19 cellular contexts compared by ENCODE assay signal in genomic region chr3:124401841-124402240, GRCh38.
DNase-seq lines count a peak whose midpoint lies in the region; ATAC-seq and TF ChIP-seq lines count a peak whose summit lies in the region.
"Had no signal": no experiment of that assay in that cellular context is flagged by ENCODE, and none has a peak within 500 bp of the region (broad histone marks: within the 10 kb centered on the region; RNA-seq: fewer than 3 reads in every experiment).

No MANE protein-coding gene starts in this region.

- H3K79me2 ChIP-seq in MM.1S (ENCODE audit: low read length) (no peaks in the 10 kb centered on the region), mesendoderm (ENCODE audit: control insufficient read depth, insufficient read depth, low read length) (no peaks in the 10 kb centered on the region)
- H3K79me2 ChIP-seq: parathyroid adenoma had no signal

- ATAC-seq in HG03439 (IDR thresholded peaks at IDR 0.05; ENCODE audit: unreplicated experiment) = no peak
- ATAC-seq in HG03457 (IDR thresholded peaks at IDR 0.05; ENCODE audit: unreplicated experiment) = no peak
- ATAC-seq: GM12878 had no signal

- peak; percentile 66 for DNase-seq in AG04449 (ENCODE audit: low read depth, low spot score)
- DNase-seq in MM.1S = peak; percentile 27
- DNase-seq in dedifferentiated amniotic fluid mesenchymal stem cell (ENCODE audit: extremely low spot score) = peak; percentile 44
- DNase-seq in mesendoderm = peak; percentile 87
- DNase-seq in dorsolateral prefrontal cortex = no peak
- no peak for DNase-seq in activated naive CD4-positive, alpha-beta T cell treated with Interleukin-2 at 50 U/mL for 16 hours
- DNase-seq: activated CD4-positive, alpha-beta T cell treated with anti-CD3 and anti-CD28 coated beads for 1 hour; activated naive CD4-positive, alpha-beta T cell treated with anti-CD3 and anti-CD28 coated beads, Interleukin-2, amount 50 U/mL, for 16 hours; central memory CD4-positive, alpha-beta T cell; H7; immature natural killer cell; NCI-H2081 treated with DMSO at 0.1 percent for 48 hours; stimulated activated naive CD4-positive, alpha-beta T cell treated with Interleukin-2 at 50 U/mL for 16 hours; upper lobe of left lung had no signal

- H3K9ac ChIP-seq in MM.1S (ENCODE audit: low read length) = no peak overlapping the region
- no peak overlapping the region for H3K9ac ChIP-seq in mesendoderm (ENCODE audit: low read length)
- H3K9ac ChIP-seq: parathyroid adenoma had no signal

- H3K9me2 ChIP-seq in MM.1S (replicated peaks; ENCODE audit: insufficient read depth, low read length) = no peaks in the 10 kb centered on the region

- POLR2A ChIA-PET in AG04449 (lab: Yijun Ruan, JAX) = no interaction called here

- H2BK15ac ChIP-seq in mesendoderm (replicated peaks; ENCODE audit: low read depth) = no peak overlapping the region

- H4K8ac ChIP-seq in mesendoderm (ENCODE audit: low read depth, low read length) = no peak overlapping the region

- no peaks in the 10 kb centered on the region for H3K36me3 ChIP-seq in MM.1S (replicated peaks; ENCODE audit: insufficient read depth, low read length)
- no peaks in the 10 kb centered on the region for H3K36me3 ChIP-seq in mesendoderm (ENCODE audit: control insufficient read depth, insufficient read depth, low read length)
- H3K36me3 ChIP-seq: upper lobe of left lung had no signal

- intact Hi-C loops in dorsolateral prefrontal cortex (cut with DNase I) = no loop called here

- no peak overlapping the region for H4K5ac ChIP-seq in mesendoderm (ENCODE audit: low read length)

- H3K4me3 ChIP-seq in AG04449 (ENCODE audit: low read depth, low read length) (no peak overlapping the region), MM.1S (ENCODE audit: low read length) (no peak overlapping the region), mesendoderm (ENCODE audit: low read length) (no peak overlapping the region), dorsolateral prefrontal cortex (no peak overlapping the region)
- H3K4me3 ChIP-seq: GM12878, upper lobe of left lung had no signal

- H3K27me3 ChIP-seq in MM.1S (replicated peaks; ENCODE audit: insufficient read depth, low read length) (no peaks in the 10 kb centered on the region), mesendoderm (ENCODE audit: insufficient read depth, low read length, poor library complexity) (no peaks in the 10 kb centered on the region), dorsolateral prefrontal cortex (no peaks in the 10 kb centered on the region)
- H3K27me3 ChIP-seq: upper lobe of left lung had no signal

- H3K56ac ChIP-seq in mesendoderm (ENCODE audit: low read length) = no peak overlapping the region

- H4K20me1 ChIP-seq in MM.1S (ENCODE audit: insufficient read depth, low read length) = no peaks in the 10 kb centered on the region

- no peak overlapping the region for H3K4ac ChIP-seq in mesendoderm (ENCODE audit: low read depth, low read length)

- H3K4me2 ChIP-seq in MM.1S (ENCODE audit: low read depth, low read length) = peak overlapping the region; percentile 25; the same call in 1 of the 2 replicates
- H3K4me2 ChIP-seq in mesendoderm (ENCODE audit: low read length) = no peak overlapping the region

- no peaks in the 10 kb centered on the region for H3K79me1 ChIP-seq in mesendoderm (ENCODE audit: low read length)

- no peak overlapping the region for H2AK5ac ChIP-seq in mesendoderm (ENCODE audit: low read length)

- peaks cover 15% of the 10 kb centered on the region for H3K4me1 ChIP-seq in MM.1S (ENCODE audit: low read length)
- H3K4me1 ChIP-seq in mesendoderm (ENCODE audit: control insufficient read depth, low read depth, low read length) = no peaks in the 10 kb centered on the region
- H3K4me1 ChIP-seq: parathyroid adenoma, upper lobe of left lung had no signal

- CTCF ChIA-PET in AG04449 (lab: Yijun Ruan, JAX) = interaction anchor here (3.3 kb wide), 1 partner anchor 50 kb away, joined by 8 read pairs; no protein-coding TSS in a partner anchor

- H2BK120ac ChIP-seq in mesendoderm (ENCODE audit: low read depth, low read length) = no peak overlapping the region

- peaks cover 3% of the 10 kb centered on the region; the same call in 1 of the 2 replicates for H3F3A ChIP-seq in MM.1S (ENCODE audit: insufficient read depth, low read length)

- H3K27ac ChIP-seq in MM.1S (ENCODE audit: low read length) (no peak overlapping the region), mesendoderm (ENCODE audit: low read depth, low read length) (no peak overlapping the region), dorsolateral prefrontal cortex (peak overlapping the region in 27 of 59 donors; percentile 1 to 64 (median 36))
- H3K27ac ChIP-seq: parathyroid adenoma, RWPE1, upper lobe of left lung had no signal

- WGBS in mesendoderm (ENCODE audit: extremely low coverage, insufficient coverage, low lambda C conversion rate) = no CpG with 5 or more reads among the region's 2 CpGs

- TF ChIP-seq CTCF in AG04449 (IDR thresholded peaks at IDR 0.05; ENCODE audit: insufficient read depth, low read length, missing control alignments) = no peak
- TF ChIP-seq CTCF in MM.1S (IDR thresholded peaks at IDR 0.05; ENCODE audit: low read length) = no peak
- no peak for TF ChIP-seq CTCF in dorsolateral prefrontal cortex (IDR thresholded peaks at IDR 0.05 in 54 of 56, conservative IDR thresholded peaks at IDR 0.05 in 2 of 56; ENCODE audit: low read depth in 1 of 56, partially characterized antibody in 56 of 56)

- H3K9me3 ChIP-seq in MM.1S (replicated peaks; ENCODE audit: insufficient read depth, low read length) = no peaks in the 10 kb centered on the region
- H3K9me3 ChIP-seq: upper lobe of left lung had no signal

- no peak overlapping the region for H3K23ac ChIP-seq in mesendoderm (ENCODE audit: low read length)

- H2BK5ac ChIP-seq in mesendoderm (ENCODE audit: low read length) = no peak overlapping the region

- H2AFZ ChIP-seq in MM.1S (ENCODE audit: low read length) = no peak overlapping the region
- H2AFZ ChIP-seq: parathyroid adenoma had no signal

- no peak overlapping the region for H3K18ac ChIP-seq in mesendoderm (ENCODE audit: low read length)

Comparison
In these comparisons a context has a peak if more than half of its experiments do, and no peak if none do; other contexts are left out.
1. DNase-seq: peak in AG04449 (single experiment), MM.1S (single experiment), dedifferentiated amniotic fluid mesenchymal stem cell (single experiment) and mesendoderm (single experiment); none in dorsolateral prefrontal cortex (0 of 10) and activated naive CD4-positive, alpha-beta T cell treated with Interleukin-2 at 50 U/mL for 16 hours (single experiment).